In genomic region chr2:9753276-9753600, GRCh38 we compare ENCODE assay signal across 9 cellular contexts.
DNase-seq lines count a peak whose midpoint lies in the region; ATAC-seq, FAIRE-seq and TF ChIP-seq lines count a peak whose summit lies in the region.
"Had no signal": no experiment of that assay in that cellular context is flagged by ENCODE, and none has a peak within 500 bp of the region (broad histone marks: within the 10 kb centered on the region; RNA-seq: fewer than 3 reads in every experiment).

No MANE protein-coding gene starts in this region.

- TF ChIP-seq RAD21 in K562 (CRISPR knock-in tag; conservative IDR thresholded peaks at IDR 0.05 in 1 of 2, IDR thresholded peaks at IDR 0.05 in 1 of 2) = 0 out of 4 replicates have a peak, but pooled peaks of 1 of the 2 experiments have one; percentile 19

- no peaks in the 10 kb centered on the region for H3K9me1 ChIP-seq in K562 (ENCODE audit: control insufficient read depth, insufficient read depth, low read length)

- H3K27ac ChIP-seq in SJSA1 (peak overlapping the region; percentile 50), K562 (ENCODE audit: extremely low read depth, low read depth, low read length) (no peak overlapping the region; the same call in 2 of the 3 replicates)
- H3K27ac ChIP-seq: C4-2B had no signal

- peak; percentile 60 for ATAC-seq in HG03039 (IDR thresholded peaks at IDR 0.05; ENCODE audit: unreplicated experiment)
- ATAC-seq in K562 = peak; percentile 84

- H3K27me3 ChIP-seq in SJSA1 (replicated peaks) (no peaks in the 10 kb centered on the region), K562 (ENCODE audit: control insufficient read depth in 2 of 2, insufficient read depth in 2 of 2, low read length in 2 of 2) (peaks cover 0 to 17% of the 10 kb centered on the region in 2 experiments; a peak in 3 of 5 replicates)

- no peak for TF ChIP-seq POLR2A in K562 (conservative IDR thresholded peaks at IDR 0.05)

- H3K4me3 ChIP-seq in SJSA1 (0 out of 2 replicates have a peak overlapping the region, but pooled peaks have one; percentile 2), K562 (no peak overlapping the region)

- no peaks in the 10 kb centered on the region for H3K79me2 ChIP-seq in K562 (ENCODE audit: control insufficient read depth, insufficient read depth, low read length)

- no peaks in the 10 kb centered on the region for H3K9me3 ChIP-seq in SJSA1 (replicated peaks)
- no peaks in the 10 kb centered on the region for H3K9me3 ChIP-seq in K562 (replicated peaks; ENCODE audit: control insufficient read depth, insufficient read depth, low read depth, low read length)

- TF ChIP-seq EP300 in K562 (IDR thresholded peaks at IDR 0.05; ENCODE audit: low read length) = peak; percentile 26; the same call in 1 of the 2 replicates

- no peak for TF ChIP-seq CTCF in K562 (IDR thresholded peaks at IDR 0.05 in 2 of 3, conservative IDR thresholded peaks at IDR 0.05 in 1 of 3; ENCODE audit: insufficient read depth in 2 of 3, low read depth in 1 of 3, low read length in 3 of 3)

- peak overlapping the region; percentile 24 to 71; a peak in 2 of 4 replicates for H3K9ac ChIP-seq in K562 (ENCODE audit: insufficient read depth in 1 of 2, low read depth in 2 of 2, low read length in 2 of 2)

- WGBS in K562 (ENCODE audit: insufficient coverage, low coverage, missing lambda C conversion rate) = 0% methylated on average over 9 of the region's 9 CpGs

- POLR2A ChIA-PET in K562 (lab: Yijun Ruan, JAX) = no interaction called here

- H3K4me1 ChIP-seq in SJSA1 (replicated peaks) (peaks cover 18% of the 10 kb centered on the region), K562 (replicated peaks in 1 of 2; ENCODE audit: control insufficient read depth in 2 of 2, insufficient read depth in 2 of 2, low read length in 2 of 2) (peaks cover 37 to 46% of the 10 kb centered on the region in 2 experiments)

- in situ Hi-C loops in K562 (cut with MboI) = no loop called here

- H4K20me1 ChIP-seq in K562 (replicated peaks; ENCODE audit: control insufficient read depth, insufficient read depth, low read length) = peaks cover 3% of the 10 kb centered on the region; the same call in 1 of the 2 replicates

- BruUV-seq in K562 (replicated peaks; lab: Mats Ljungman, UMichigan) = no TSS peak

- peak; percentile 93 for FAIRE-seq in K562 (lab: Jason Lieb, UNC)

- DNase-seq in activated CD4-positive, alpha-beta T cell treated with anti-CD3 and anti-CD28 coated beads for 24 hours (ENCODE audit: low read depth in 2 of 2) = peak; percentile 44 to 56
- no peak for DNase-seq in activated CD4-positive, alpha-beta T cell treated with anti-CD3 and anti-CD28 coated beads for 1 hour
- DNase-seq in SJSA1 (ENCODE audit: low read depth in 1 of 2, low spot score in 2 of 2) (peak; percentile 64 to 77), K562 (ENCODE audit: extremely low read depth in 1 of 4, low spot score in 3 of 4) (peak; percentile 57 to 68 (median 60)), kidney glomerular epithelial cell (lab: John Stamatoyannopoulos, UW) (peak; percentile 64), NCI-H2081 treated with DMSO at 0.1 percent for 48 hours (lab: John Stamatoyannopoulos, UW) (no peak)
- DNase-seq in stimulated activated CD8-positive, alpha-beta memory T cell treated with anti-CD3 and anti-CD28 coated beads, Interleukin-2, amount 100 ng/mL, for 48 hours (ENCODE audit: low read depth in 2 of 2) = peak; percentile 31 to 56

- H2AFZ ChIP-seq in K562 (ENCODE audit: low read depth, low read length) = peak overlapping the region; percentile 57

- CTCF ChIA-PET in K562 (lab: Yijun Ruan, JAX; ENCODE audit: low intra/inter-chr PET ratio) = no interaction called here

- H3K4me2 ChIP-seq in K562 (ENCODE audit: insufficient read depth, low read length) = peak overlapping the region; percentile 51; the same call in 1 of the 2 replicates

- intact Hi-C loops in K562 (cut with micrococcal nuclease) = no loop called here

- no peaks in the 10 kb centered on the region for H3K36me3 ChIP-seq in SJSA1
- H3K36me3 ChIP-seq in K562 (ENCODE audit: control insufficient read depth, insufficient read depth, low read length) = no peaks in the 10 kb centered on the region

TF ChIP-seq in K562, 482 proteins besides CTCF, POLR2A, EP300 and RAD21 (continues in another document):
- TF ChIP-seq NELFE (IDR thresholded peaks at IDR 0.05; ENCODE audit: insufficient read depth, insufficient read length) (no peak), PHTF2 (CRISPR knock-in tag; IDR thresholded peaks at IDR 0.05) (no peak), PTTG1 (tag; IDR thresholded peaks at IDR 0.05; ENCODE audit: low read depth) (no peak), ZNF511 (CRISPR knock-in tag; IDR thresholded peaks at IDR 0.05) (no peak), GTF2E2 (tag; IDR thresholded peaks at IDR 0.05) (no peak), TFAM (CRISPR knock-in tag; conservative IDR thresholded peaks at IDR 0.05) (no peak), TSC22D4 (tag; IDR thresholded peaks at IDR 0.05) (no peak), GATA2 (CRISPR knock-in tag; IDR thresholded peaks at IDR 0.05) (peak; percentile 59; the same call in 1 of the 2 replicates), HMG20B (CRISPR knock-in tag; IDR thresholded peaks at IDR 0.05) (no peak), ZBTB33 (CRISPR knock-in tag; IDR thresholded peaks at IDR 0.05) (peak; percentile 69), HNRNPLL (IDR thresholded peaks at IDR 0.05; ENCODE audit: low read depth, low read length, poor library complexity, severe bottlenecking) (no peak), SRSF1 (IDR thresholded peaks at IDR 0.05; ENCODE audit: low read depth, low read length) (no peak), SRSF7 (optimal IDR thresholded peaks at IDR 0.05; ENCODE audit: low read depth, low read length) (no peak), BCOR (IDR thresholded peaks at IDR 0.05) (peak; percentile 77), POLR2AphosphoS5 (IDR thresholded peaks at IDR 0.05; ENCODE audit: control insufficient read depth, insufficient read depth, low read depth, low read length) (no peak), BRCA1 (IDR thresholded peaks at IDR 0.05) (no peak), BRCA1 (CRISPR knock-in tag; IDR thresholded peaks at IDR 0.05) (no peak), GABPB2 (CRISPR knock-in tag; conservative IDR thresholded peaks at IDR 0.05) (no peak), BRD4 (IDR thresholded peaks at IDR 0.05) (no peak), ATF1 (CRISPR knock-in tag; IDR thresholded peaks at IDR 0.05) (no peak), ATF1 (tag; IDR thresholded peaks at IDR 0.05) (peak; percentile 64), SIX5 (IDR thresholded peaks at IDR 0.05; ENCODE audit: borderline replicate concordance in 1 of 2, insufficient read depth in 1 of 2, low read depth in 1 of 2, low read length in 2 of 2) (no peak), ARHGAP35 (IDR thresholded peaks at IDR 0.05; ENCODE audit: partially characterized antibody) (peak; percentile 41), CAMTA2 (CRISPR knock-in tag; conservative IDR thresholded peaks at IDR 0.05) (no peak), ZNF140 (CRISPR knock-in tag; IDR thresholded peaks at IDR 0.05) (no peak), MYBL2 (IDR thresholded peaks at IDR 0.05; ENCODE audit: low read depth) (no peak), MYBL2 (CRISPR knock-in tag; IDR thresholded peaks at IDR 0.05; ENCODE audit: borderline replicate concordance) (no peak), KLF13 (tag; IDR thresholded peaks at IDR 0.05; ENCODE audit: borderline replicate concordance, low read depth) (no peak), ZNF583 (CRISPR knock-in tag; IDR thresholded peaks at IDR 0.05) (0 out of 2 replicates have a peak, but pooled peaks have one; percentile 58), LCOR (CRISPR knock-in tag; IDR thresholded peaks at IDR 0.05) (no peak)

Comparison
In these comparisons a context has a peak if more than half of its experiments do, and no peak if none do; other contexts are left out.
1. DNase-seq: peak in activated CD4-positive, alpha-beta T cell treated with anti-CD3 and anti-CD28 coated beads for 24 hours (2 of 2), SJSA1 (2 of 2), K562 (4 of 4), kidney glomerular epithelial cell (single experiment) and stimulated activated CD8-positive, alpha-beta memory T cell treated with anti-CD3 and anti-CD28 coated beads, Interleukin-2, amount 100 ng/mL, for 48 hours (2 of 2); none in activated CD4-positive, alpha-beta T cell treated with anti-CD3 and anti-CD28 coated beads for 1 hour (single experiment) and NCI-H2081 treated with DMSO at 0.1 percent for 48 hours (single experiment).